ENCODE assay signal across 11 cellular contexts in genomic region chr11:6377902-6378694, GRCh38. TPM values are rescaled to one million over a fixed set of nuclear protein-coding genes. Genes with fewer than 3 reads are reported as not detected.
A peak's percentile ranks its signal among the peaks of the same experiment; 100 is the strongest.
DNase-seq lines count a peak whose midpoint lies in the region; ATAC-seq and TF ChIP-seq lines count a peak whose summit lies in the region.
"Had no signal": no experiment of that assay in that cellular context is flagged by ENCODE, and none has a peak within 500 bp of the region (broad histone marks: within the 10 kb centered on the region; RNA-seq: fewer than 3 reads in every experiment).

No MANE protein-coding gene starts in this region.

- H3K27me3 ChIP-seq in spleen (replicated peaks in 1 of 7) (no peaks in the 10 kb centered on the region), body of pancreas (no peaks in the 10 kb centered on the region), adrenal gland (no peaks in the 10 kb centered on the region)

- TF ChIP-seq POLR2A in spleen (IDR thresholded peaks at IDR 0.05) (no peak), body of pancreas (IDR thresholded peaks at IDR 0.05) (no peak), adrenal gland (IDR thresholded peaks at IDR 0.05) (no peak)

- POLR2A ChIA-PET in activated CD4-positive, alpha-beta T cell treated with anti-CD3 and anti-CD28 coated beads, Interleukin-2, amount 10 ng/mL, durations not matched to agents 7 days and 5 days (lab: Charles Lee): no interaction called here

- H3K4me3 ChIP-seq in spleen: peak overlapping the region in 1 of 8 donors; percentile 29
- no peak overlapping the region for H3K4me3 ChIP-seq in body of pancreas
- no peak overlapping the region for H3K4me3 ChIP-seq in adrenal gland
- H3K4me3 ChIP-seq: SJCRH30 had no signal

- H3K27ac ChIP-seq in spleen (peak overlapping the region in 5 of 8 donors; percentile 1 to 77 (median 42)), body of pancreas (no peak overlapping the region), adrenal gland (no peak overlapping the region)
- H3K27ac ChIP-seq: SJCRH30 had no signal

- H3K9me3 ChIP-seq in spleen: no peaks in the 10 kb centered on the region
- H3K9me3 ChIP-seq in body of pancreas: no peaks in the 10 kb centered on the region
- no peaks in the 10 kb centered on the region for H3K9me3 ChIP-seq in adrenal gland (replicated peaks in 1 of 3)
- H3K9me3 ChIP-seq: SJCRH30 had no signal

- TF ChIP-seq CTCF in spleen (IDR thresholded peaks at IDR 0.05 in 8 of 11, conservative IDR thresholded peaks at IDR 0.05 in 3 of 11): no peak
- TF ChIP-seq CTCF in body of pancreas (IDR thresholded peaks at IDR 0.05): no peak
- no peak for TF ChIP-seq CTCF in adrenal gland (IDR thresholded peaks at IDR 0.05)

- peak; percentile 37 for DNase-seq in activated CD4-positive, alpha-beta T cell treated with anti-CD3 and anti-CD28 coated beads, Interleukin-2, amount 10 ng/mL, durations not matched to agents 7 days and 5 days
- no peak for DNase-seq in activated CD4-positive, alpha-beta T cell treated with anti-CD3 and anti-CD28 coated beads, Interleukin-2, amount 50 U/mL, for 1 hour
- DNase-seq in MV-4-11 (lab: John Stamatoyannopoulos, UW): peak; percentile 58
- DNase-seq in activated naive CD8-positive, alpha-beta T cell treated with anti-CD3 and anti-CD28 coated beads for 36 hours: no peak
- no peak for DNase-seq in spleen
- no peak for DNase-seq in body of pancreas
- no peak for DNase-seq in adrenal gland
- DNase-seq: endodermal cell, NCI-H1436, SJCRH30 had no signal

- H3K4me1 Mint-ChIP-seq in activated CD4-positive, alpha-beta T cell treated with anti-CD3 and anti-CD28 coated beads, Interleukin-2, amount 10 ng/mL, durations not matched to agents 7 days and 5 days: peaks cover 37% of the 10 kb centered on the region
- H3K4me1 Mint-ChIP-seq in activated naive CD8-positive, alpha-beta T cell treated with anti-CD3 and anti-CD28 coated beads for 36 hours: peaks cover 24% of the 10 kb centered on the region

- H3K36me3 Mint-ChIP-seq in activated CD4-positive, alpha-beta T cell treated with anti-CD3 and anti-CD28 coated beads, Interleukin-2, amount 10 ng/mL, durations not matched to agents 7 days and 5 days (ENCODE audit: low read depth): no peaks in the 10 kb centered on the region
- no peaks in the 10 kb centered on the region for H3K36me3 Mint-ChIP-seq in activated naive CD8-positive, alpha-beta T cell treated with anti-CD3 and anti-CD28 coated beads for 36 hours

- no peaks in the 10 kb centered on the region for H3K27me3 Mint-ChIP-seq in activated CD4-positive, alpha-beta T cell treated with anti-CD3 and anti-CD28 coated beads, Interleukin-2, amount 10 ng/mL, durations not matched to agents 7 days and 5 days
- H3K27me3 Mint-ChIP-seq in activated naive CD8-positive, alpha-beta T cell treated with anti-CD3 and anti-CD28 coated beads for 36 hours: no peaks in the 10 kb centered on the region

- H3K36me3 ChIP-seq in spleen (no peaks in the 10 kb centered on the region), body of pancreas (replicated peaks in 1 of 2; ENCODE audit: insufficient read depth in 1 of 2, low read depth in 2 of 2) (no peaks in the 10 kb centered on the region), adrenal gland (replicated peaks in 1 of 2) (no peaks in the 10 kb centered on the region)
- H3K36me3 ChIP-seq: SJCRH30 had no signal

- H3K4me1 ChIP-seq in spleen: peaks cover 0 to 27% (median 18%) of the 10 kb centered on the region in 6 donors
- H3K4me1 ChIP-seq in body of pancreas: no peaks in the 10 kb centered on the region
- H3K4me1 ChIP-seq in adrenal gland (replicated peaks in 1 of 2): no peaks in the 10 kb centered on the region
- H3K4me1 ChIP-seq: SJCRH30 had no signal

- CTCF ChIA-PET in activated CD4-positive, alpha-beta T cell treated with anti-CD3 and anti-CD28 coated beads, Interleukin-2, amount 10 ng/mL, durations not matched to agents 7 days and 5 days (lab: Charles Lee): interaction anchor here (0.6 to 7.9 kb wide), 34 partner anchors 8 to 154 kb away, joined by 3 to 72 read pairs (median 6); partner anchors contain the start of genes APBB1, ARFIP2, HPX and SMPD1

- H3K4me3 Mint-ChIP-seq in activated CD4-positive, alpha-beta T cell treated with anti-CD3 and anti-CD28 coated beads, Interleukin-2, amount 10 ng/mL, durations not matched to agents 7 days and 5 days: peak overlapping the region; percentile 45
- H3K4me3 Mint-ChIP-seq in activated naive CD8-positive, alpha-beta T cell treated with anti-CD3 and anti-CD28 coated beads for 36 hours: no peak overlapping the region
- H3K4me3 Mint-ChIP-seq: endodermal cell had no signal

- no peak for ATAC-seq in GM19452 (IDR thresholded peaks at IDR 0.05; ENCODE audit: unreplicated experiment)
- no peak for ATAC-seq in body of pancreas

- H3K27ac Mint-ChIP-seq in activated CD4-positive, alpha-beta T cell treated with anti-CD3 and anti-CD28 coated beads, Interleukin-2, amount 10 ng/mL, durations not matched to agents 7 days and 5 days: peak overlapping the region; percentile 90
- H3K27ac Mint-ChIP-seq in activated naive CD8-positive, alpha-beta T cell treated with anti-CD3 and anti-CD28 coated beads for 36 hours: peak overlapping the region; percentile 58
- H3K27ac Mint-ChIP-seq: endodermal cell had no signal

- WGBS in spleen, 5 donors: 4 to 20% (median 11%) methylated on average over 4 of the region's 4 CpGs
- WGBS in body of pancreas, 2 donors: 37 to 44% methylated on average over 4 of the region's 4 CpGs
- whole genome bisulfite sequencing in adrenal gland, 4 donors: 23 to 36% (median 28%) methylated on average over 4 of the region's 4 CpGs

- H3K9me3 Mint-ChIP-seq in activated CD4-positive, alpha-beta T cell treated with anti-CD3 and anti-CD28 coated beads, Interleukin-2, amount 10 ng/mL, durations not matched to agents 7 days and 5 days: no peaks in the 10 kb centered on the region
- H3K9me3 Mint-ChIP-seq in activated naive CD8-positive, alpha-beta T cell treated with anti-CD3 and anti-CD28 coated beads for 36 hours: no peaks in the 10 kb centered on the region
- H3K9me3 Mint-ChIP-seq: endodermal cell had no signal

- intact Hi-C loops in spleen (cut with DNase I; ENCODE audit: low total_unique reads) (loop anchor here (5.0 kb wide), 2 partner anchors 64 to 129 kb away; partner anchors contain the start of gene HPX), body of pancreas (cut with DNase I) (no loop called here), adrenal gland (cut with DNase I) (loop anchor here in 1 of 2 donors (2.0 to 10.0 kb wide), 2 partner anchors 65 to 127 kb away; no protein-coding TSS in a partner anchor)

RNA-seq across cellular contexts. Expression of gene SMPD1, which starts 12.2 kb away (rescaled TPM):
- 10 to 100 TPM; 46.1 to 53.6 TPM for total RNA-seq in activated CD4-positive, alpha-beta T cell treated with anti-CD3 and anti-CD28 coated beads, Interleukin-2, amount 10 ng/mL, durations not matched to agents 7 days and 5 days
- 10 to 100 TPM; 12.9 to 16.9 TPM for total RNA-seq in activated naive CD8-positive, alpha-beta T cell treated with anti-CD3 and anti-CD28 coated beads for 36 hours
- total RNA-seq in spleen (10 to 100 TPM; 21.9 to 33.8 (median 27.7) TPM), body of pancreas (10 to 100 TPM; 17.1 to 29.7 TPM), adrenal gland (10 to 100 TPM; 46.3 to 85.0 (median 69.3) TPM)
- polyA plus RNA-seq in spleen (10 to 100 TPM; 23.8 to 28.9 (median 24.2) TPM), adrenal gland (10 to 100 TPM; 44.6 to 51.7 (median 44.8) TPM)

RNA-seq across cellular contexts. Expression of gene APBB1, which starts 40.8 kb away (rescaled TPM):
- 10 to 100 TPM; 58.2 to 61.3 TPM for total RNA-seq in activated CD4-positive, alpha-beta T cell treated with anti-CD3 and anti-CD28 coated beads, Interleukin-2, amount 10 ng/mL, durations not matched to agents 7 days and 5 days
- 10 to 100 TPM; 29.2 to 32.3 TPM for total RNA-seq in activated naive CD8-positive, alpha-beta T cell treated with anti-CD3 and anti-CD28 coated beads for 36 hours
- total RNA-seq in spleen: 10 to 100 TPM; 23.5 to 42.4 (median 27.3) TPM
- 10 to 100 TPM; 18.6 to 25.9 (median 22.2) TPM for polyA plus RNA-seq in spleen
- 10 to 100 TPM; 25.4 to 48.5 TPM for total RNA-seq in body of pancreas
- 10 to 100 TPM; 27.2 to 65.2 (median 50.5) TPM for total RNA-seq in adrenal gland
- 10 to 100 TPM; 37.6 to 72.4 (median 53.1) TPM for polyA plus RNA-seq in adrenal gland

RNA-seq across cellular contexts. Expression of gene CAVIN3, which starts 57.8 kb away (rescaled TPM):
- total RNA-seq in activated CD4-positive, alpha-beta T cell treated with anti-CD3 and anti-CD28 coated beads, Interleukin-2, amount 10 ng/mL, durations not matched to agents 7 days and 5 days: 1 to 10 TPM; 1.9 to 2.7 TPM
- 10 to 100 TPM; 26.3 to 30.0 TPM for total RNA-seq in activated naive CD8-positive, alpha-beta T cell treated with anti-CD3 and anti-CD28 coated beads for 36 hours
- 10 to 100 TPM; 10.5 to 42.9 (median 31.8) TPM for total RNA-seq in spleen
- polyA plus RNA-seq in spleen: 10 to 100 TPM; 22.3 to 40.2 (median 35.1) TPM
- 10 to 100 TPM; 47.7 to 76.5 TPM for total RNA-seq in body of pancreas
- total RNA-seq in adrenal gland: 100 to 1,000 TPM in 2 of 8 donors, 10 to 100 TPM in 6; 17.8 to 110 (median 40.1) TPM
- polyA plus RNA-seq in adrenal gland: 100 to 1,000 TPM in 1 of 3 donors, 10 to 100 TPM in 1, 1 to 10 TPM in 1; 8.4 to 126 (median 70.0) TPM
- total RNA-seq: SJCRH30 had no signal

Comparison
In these comparisons a context has a peak if more than half of its experiments do, and no peak if none do; other contexts are left out.
1. DNase-seq: peak in activated CD4-positive, alpha-beta T cell treated with anti-CD3 and anti-CD28 coated beads, Interleukin-2, amount 10 ng/mL, durations not matched to agents 7 days and 5 days (single experiment) and MV-4-11 (single experiment); none in activated CD4-positive, alpha-beta T cell treated with anti-CD3 and anti-CD28 coated beads, Interleukin-2, amount 50 U/mL, for 1 hour (single experiment), activated naive CD8-positive, alpha-beta T cell treated with anti-CD3 and anti-CD28 coated beads for 36 hours (single experiment), spleen (single experiment), body of pancreas (0 of 4) and adrenal gland (0 of 7).
2. H3K27ac ChIP-seq: peak in spleen (5 of 8); none in body of pancreas (0 of 4) and adrenal gland (0 of 5).